ENCODE assay signal across 3 cellular contexts in the genomic region with DNA sequence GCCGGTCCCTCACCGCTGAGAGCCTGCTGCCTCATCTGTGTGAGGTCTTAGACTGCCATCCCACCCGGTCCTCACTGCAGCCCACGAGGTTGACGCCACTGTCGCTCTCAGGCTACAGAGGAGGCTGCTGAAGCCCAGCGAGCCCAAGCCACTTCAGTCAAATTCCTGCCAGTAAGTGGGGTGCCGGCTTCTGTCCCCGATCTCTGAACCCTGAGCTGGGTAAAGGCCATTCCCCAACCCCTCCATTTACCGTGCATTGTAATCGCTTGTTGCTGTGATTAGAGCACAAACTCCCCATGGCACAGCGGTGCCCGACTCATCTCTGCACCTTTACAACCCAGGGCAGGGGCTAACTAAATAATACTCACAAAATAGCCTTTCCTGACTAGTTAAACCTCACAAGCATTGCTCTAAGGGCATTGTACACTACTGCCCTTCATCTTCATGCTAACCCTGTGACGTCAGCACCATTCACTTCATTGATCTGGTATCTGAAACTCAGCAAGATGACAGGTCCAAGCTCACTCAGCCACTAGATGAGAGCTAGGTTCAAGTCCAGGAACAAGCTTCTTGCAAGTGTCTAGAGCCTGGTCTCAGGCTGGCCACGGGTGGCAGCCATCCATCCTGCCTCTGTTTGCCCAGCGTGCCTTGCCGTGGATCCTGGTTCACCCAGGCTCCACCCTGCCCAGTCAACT.
TF ChIP-seq lines count a peak whose summit lies in the region.

No MANE protein-coding gene starts in this region.

TF ChIP-seq in GM23338, 12 proteins besides CTCF, POLR2A, EP300 and RAD21 (continues in another document):
- TF ChIP-seq STAT1 (IDR thresholded peaks at IDR 0.05; ENCODE audit: unreplicated experiment) (no peak), JUNB (IDR thresholded peaks at IDR 0.05; ENCODE audit: unreplicated experiment) (no peak), EZH2phosphoT487 (IDR thresholded peaks at IDR 0.05; ENCODE audit: unreplicated experiment) (no peak), ZNF331 (CRISPR knock-in tag; IDR thresholded peaks at IDR 0.05; ENCODE audit: low read depth) (no peak), ZNF114 (CRISPR knock-in tag; IDR thresholded peaks at IDR 0.05) (no peak)
- TF ChIP-seq, protein P1, sequence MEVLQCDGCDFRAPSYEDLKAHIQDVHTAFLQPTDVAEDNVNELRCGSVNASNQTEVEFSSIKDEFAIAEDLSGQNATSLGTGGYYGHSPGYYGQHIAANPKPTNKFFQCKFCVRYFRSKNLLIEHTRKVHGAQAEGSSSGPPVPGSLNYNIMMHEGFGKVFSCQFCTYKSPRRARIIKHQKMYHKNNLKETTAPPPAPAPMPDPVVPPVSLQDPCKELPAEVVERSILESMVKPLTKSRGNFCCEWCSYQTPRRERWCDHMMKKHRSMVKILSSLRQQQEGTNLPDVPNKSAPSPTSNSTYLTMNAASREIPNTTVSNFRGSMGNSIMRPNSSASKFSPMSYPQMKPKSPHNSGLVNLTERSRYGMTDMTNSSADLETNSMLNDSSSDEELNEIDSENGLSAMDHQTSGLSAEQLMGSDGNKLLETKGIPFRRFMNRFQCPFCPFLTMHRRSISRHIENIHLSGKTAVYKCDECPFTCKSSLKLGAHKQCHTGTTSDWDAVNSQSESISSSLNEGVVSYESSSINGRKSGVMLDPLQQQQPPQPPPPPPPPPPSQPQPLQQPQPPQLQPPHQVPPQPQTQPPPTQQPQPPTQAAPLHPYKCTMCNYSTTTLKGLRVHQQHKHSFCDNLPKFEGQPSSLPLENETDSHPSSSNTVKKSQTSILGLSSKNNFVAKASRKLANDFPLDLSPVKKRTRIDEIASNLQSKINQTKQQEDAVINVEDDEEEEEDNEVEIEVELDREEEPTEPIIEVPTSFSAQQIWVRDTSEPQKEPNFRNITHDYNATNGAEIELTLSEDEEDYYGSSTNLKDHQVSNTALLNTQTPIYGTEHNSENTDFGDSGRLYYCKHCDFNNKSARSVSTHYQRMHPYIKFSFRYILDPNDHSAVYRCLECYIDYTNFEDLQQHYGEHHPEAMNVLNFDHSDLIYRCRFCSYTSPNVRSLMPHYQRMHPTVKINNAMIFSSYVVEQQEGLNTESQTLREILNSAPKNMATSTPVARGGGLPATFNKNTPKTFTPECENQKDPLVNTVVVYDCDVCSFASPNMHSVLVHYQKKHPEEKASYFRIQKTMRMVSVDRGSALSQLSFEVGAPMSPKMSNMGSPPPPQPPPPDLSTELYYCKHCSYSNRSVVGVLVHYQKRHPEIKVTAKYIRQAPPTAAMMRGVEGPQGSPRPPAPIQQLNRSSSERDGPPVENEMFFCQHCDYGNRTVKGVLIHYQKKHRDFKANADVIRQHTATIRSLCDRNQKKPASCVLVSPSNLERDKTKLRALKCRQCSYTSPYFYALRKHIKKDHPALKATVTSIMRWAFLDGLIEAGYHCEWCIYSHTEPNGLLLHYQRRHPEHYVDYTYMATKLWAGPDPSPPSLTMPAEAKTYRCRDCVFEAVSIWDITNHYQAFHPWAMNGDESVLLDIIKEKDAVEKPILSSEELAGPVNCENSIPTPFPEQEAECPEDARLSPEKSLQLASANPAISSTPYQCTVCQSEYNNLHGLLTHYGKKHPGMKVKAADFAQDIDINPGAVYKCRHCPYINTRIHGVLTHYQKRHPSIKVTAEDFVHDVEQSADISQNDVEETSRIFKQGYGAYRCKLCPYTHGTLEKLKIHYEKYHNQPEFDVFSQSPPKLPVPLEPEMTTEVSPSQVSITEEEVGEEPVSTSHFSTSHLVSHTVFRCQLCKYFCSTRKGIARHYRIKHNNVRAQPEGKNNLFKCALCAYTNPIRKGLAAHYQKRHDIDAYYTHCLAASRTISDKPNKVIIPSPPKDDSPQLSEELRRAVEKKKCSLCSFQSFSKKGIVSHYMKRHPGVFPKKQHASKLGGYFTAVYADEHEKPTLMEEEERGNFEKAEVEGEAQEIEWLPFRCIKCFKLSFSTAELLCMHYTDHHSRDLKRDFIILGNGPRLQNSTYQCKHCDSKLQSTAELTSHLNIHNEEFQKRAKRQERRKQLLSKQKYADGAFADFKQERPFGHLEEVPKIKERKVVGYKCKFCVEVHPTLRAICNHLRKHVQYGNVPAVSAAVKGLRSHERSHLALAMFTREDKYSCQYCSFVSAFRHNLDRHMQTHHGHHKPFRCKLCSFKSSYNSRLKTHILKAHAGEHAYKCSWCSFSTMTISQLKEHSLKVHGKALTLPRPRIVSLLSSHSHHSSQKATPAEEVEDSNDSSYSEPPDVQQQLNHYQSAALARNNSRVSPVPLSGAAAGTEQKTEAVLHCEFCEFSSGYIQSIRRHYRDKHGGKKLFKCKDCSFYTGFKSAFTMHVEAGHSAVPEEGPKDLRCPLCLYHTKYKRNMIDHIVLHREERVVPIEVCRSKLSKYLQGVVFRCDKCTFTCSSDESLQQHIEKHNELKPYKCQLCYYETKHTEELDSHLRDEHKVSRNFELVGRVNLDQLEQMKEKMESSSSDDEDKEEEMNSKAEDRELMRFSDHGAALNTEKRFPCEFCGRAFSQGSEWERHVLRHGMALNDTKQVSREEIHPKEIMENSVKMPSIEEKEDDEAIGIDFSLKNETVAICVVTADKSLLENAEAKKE (CRISPR knock-in tag; IDR thresholded peaks at IDR 0.05) = no peak

TF ChIP-seq in GM12878, 131 proteins besides CTCF, POLR2A, EP300 and RAD21:
- TF ChIP-seq FOXK2 (IDR thresholded peaks at IDR 0.05) (no peak), NFXL1 (IDR thresholded peaks at IDR 0.05; ENCODE audit: borderline replicate concordance) (0 out of 2 replicates have a peak, but pooled peaks have one; percentile 51)

TF ChIP-seq in HEK293T, 16 proteins besides CTCF, POLR2A, EP300 and RAD21 (continued from another document):
- no peak for TF ChIP-seq FOXA1 (IDR thresholded peaks at IDR 0.05)
- TF ChIP-seq ARNT (IDR thresholded peaks at IDR 0.05) = no peak
- no peak for TF ChIP-seq ELF4 (IDR thresholded peaks at IDR 0.05)
- no peak for TF ChIP-seq FOXM1 (IDR thresholded peaks at IDR 0.05; ENCODE audit: borderline replicate concordance)
- no peak for TF ChIP-seq HDGF (IDR thresholded peaks at IDR 0.05; ENCODE audit: borderline replicate concordance)
- TF ChIP-seq ZNF384 (IDR thresholded peaks at IDR 0.05) = no peak
- TF ChIP-seq L3MBTL2 (conservative IDR thresholded peaks at IDR 0.05) = no peak
- no peak for TF ChIP-seq SUZ12 (IDR thresholded peaks at IDR 0.05)
- no peak for TF ChIP-seq NFRKB (IDR thresholded peaks at IDR 0.05)
- no peak for TF ChIP-seq LEF1 (IDR thresholded peaks at IDR 0.05; ENCODE audit: borderline replicate concordance)
- no peak for TF ChIP-seq BHLHE40 (IDR thresholded peaks at IDR 0.05; ENCODE audit: borderline replicate concordance)
- TF ChIP-seq, protein P2, sequence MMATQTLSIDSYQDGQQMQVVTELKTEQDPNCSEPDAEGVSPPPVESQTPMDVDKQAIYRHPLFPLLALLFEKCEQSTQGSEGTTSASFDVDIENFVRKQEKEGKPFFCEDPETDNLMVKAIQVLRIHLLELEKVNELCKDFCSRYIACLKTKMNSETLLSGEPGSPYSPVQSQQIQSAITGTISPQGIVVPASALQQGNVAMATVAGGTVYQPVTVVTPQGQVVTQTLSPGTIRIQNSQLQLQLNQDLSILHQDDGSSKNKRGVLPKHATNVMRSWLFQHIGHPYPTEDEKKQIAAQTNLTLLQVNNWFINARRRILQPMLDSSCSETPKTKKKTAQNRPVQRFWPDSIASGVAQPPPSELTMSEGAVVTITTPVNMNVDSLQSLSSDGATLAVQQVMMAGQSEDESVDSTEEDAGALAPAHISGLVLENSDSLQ (IDR thresholded peaks at IDR 0.05) = no peak
- TF ChIP-seq FOXK2 (IDR thresholded peaks at IDR 0.05) = no peak
- TF ChIP-seq CTBP1 (IDR thresholded peaks at IDR 0.05; ENCODE audit: borderline replicate concordance) = no peak
- TF ChIP-seq SP1 (IDR thresholded peaks at IDR 0.05) = no peak
